Comparison of ENCODE assay signal across 14 cellular contexts in genomic region chr16:25151996-25152395, GRCh38. TPM values are rescaled to one million over a fixed set of nuclear protein-coding genes. Genes with fewer than 3 reads are reported as not detected.
DNase-seq lines count a peak whose midpoint lies in the region; ATAC-seq and TF ChIP-seq lines count a peak whose summit lies in the region.
"Had no signal": no experiment of that assay in that cellular context is flagged by ENCODE, and none has a peak within 500 bp of the region (broad histone marks: within the 10 kb centered on the region; RNA-seq: fewer than 3 reads in every experiment).

No MANE protein-coding gene starts in this region.

- in situ Hi-C loops in astrocyte of the spinal cord (cut with HindIII; ENCODE audit: low sequenced_read_pairs): no loop called here

- peaks cover 7% of the 10 kb centered on the region for H3K4me1 Mint-ChIP-seq in activated T-helper 17 cell treated with anti-CD3 and anti-CD28 coated beads, Interleukin-2, amount 50 U/mL, for 72 hours

- H3K4me3 ChIP-seq in AG10803 (ENCODE audit: low read length): no peak overlapping the region
- H3K4me3 ChIP-seq in astrocyte of the spinal cord (ENCODE audit: low read depth, low read length): no peak overlapping the region
- no peak overlapping the region for H3K4me3 ChIP-seq in mesenchymal stem cell (ENCODE audit: insufficient read depth in 1 of 2, low read depth in 1 of 2, low read length in 2 of 2)
- H3K4me3 ChIP-seq: tibial nerve had no signal

- no peak overlapping the region for H3K4me2 ChIP-seq in mesenchymal stem cell (ENCODE audit: low read length, poor library complexity, severe bottlenecking)

- H3K27ac Mint-ChIP-seq in activated T-helper 17 cell treated with anti-CD3 and anti-CD28 coated beads, Interleukin-2, amount 50 U/mL, for 72 hours: no peak overlapping the region

- H3K9me3 Mint-ChIP-seq in activated T-helper 17 cell treated with anti-CD3 and anti-CD28 coated beads, Interleukin-2, amount 50 U/mL, for 72 hours: no peaks in the 10 kb centered on the region
- H3K9me3 Mint-ChIP-seq: activated naive CD4-positive, alpha-beta T cell treated with anti-CD3 and anti-CD28 coated beads, Interleukin-2, amount 50 U/mL, for 72 hours had no signal

- H3K9me3 ChIP-seq in mesenchymal stem cell (ENCODE audit: control insufficient read depth, low read length): no peaks in the 10 kb centered on the region
- H3K9me3 ChIP-seq: tibial nerve had no signal

- no peak overlapping the region for H3K9ac ChIP-seq in mesenchymal stem cell (ENCODE audit: low read length)

- H3K4me1 ChIP-seq in mesenchymal stem cell (ENCODE audit: control insufficient read depth, insufficient read depth, low read depth, low read length): peaks cover 13% of the 10 kb centered on the region

- H3K4me3 Mint-ChIP-seq in activated T-helper 17 cell treated with anti-CD3 and anti-CD28 coated beads, Interleukin-2, amount 50 U/mL, for 72 hours: no peak overlapping the region

- 71% methylated on average over 3 of the region's 3 CpGs for WGBS in mesenchymal stem cell

- TF ChIP-seq CTCF in AG10803 (conservative IDR thresholded peaks at IDR 0.05; ENCODE audit: low read length): no peak
- TF ChIP-seq CTCF in astrocyte of the spinal cord (IDR thresholded peaks at IDR 0.05; ENCODE audit: low read depth, low read length): no peak

- H3K36me3 ChIP-seq in mesenchymal stem cell (ENCODE audit: control insufficient read depth in 1 of 2, insufficient read depth in 2 of 2, low read depth in 1 of 2, low read length in 2 of 2): peaks cover 5 to 60% of the 10 kb centered on the region in 2 experiments

- no peak overlapping the region for H2BK120ac ChIP-seq in mesenchymal stem cell (ENCODE audit: low read depth, low read length)

- no peak overlapping the region for H3K4ac ChIP-seq in mesenchymal stem cell (ENCODE audit: low read depth in 1 of 2, low read length in 2 of 2)

- no peaks in the 10 kb centered on the region for H3K27me3 Mint-ChIP-seq in activated T-helper 17 cell treated with anti-CD3 and anti-CD28 coated beads, Interleukin-2, amount 50 U/mL, for 72 hours

- no peak overlapping the region for H3K14ac ChIP-seq in mesenchymal stem cell (ENCODE audit: low read length in 2 of 2)

- H2BK12ac ChIP-seq in mesenchymal stem cell (ENCODE audit: low read length in 2 of 2): no peak overlapping the region

- ATAC-seq in GM19351 (IDR thresholded peaks at IDR 0.05; ENCODE audit: unreplicated experiment) (no peak), GM21576 (IDR thresholded peaks at IDR 0.05; ENCODE audit: unreplicated experiment) (no peak)
- ATAC-seq in activated T-helper 17 cell treated with anti-CD3 and anti-CD28 coated beads, Interleukin-2, amount 50 U/mL, for 72 hours (replicated peaks): no peak
- ATAC-seq: activated naive CD4-positive, alpha-beta T cell treated with anti-CD3 and anti-CD28 coated beads, Interleukin-2, amount 50 U/mL, for 72 hours had no signal

- no peak overlapping the region for H2BK15ac ChIP-seq in mesenchymal stem cell (ENCODE audit: low read depth, poor library complexity, severe bottlenecking)

- no peak overlapping the region for H2AFZ ChIP-seq in mesenchymal stem cell (ENCODE audit: low read depth, low read length)

- no peaks in the 10 kb centered on the region for H3K79me1 ChIP-seq in mesenchymal stem cell (replicated peaks; ENCODE audit: low read length, poor library complexity, severe bottlenecking)

- no peak overlapping the region for H3K23ac ChIP-seq in mesenchymal stem cell (ENCODE audit: low read length in 2 of 2)

- H3K27me3 ChIP-seq in mesenchymal stem cell (ENCODE audit: control insufficient read depth in 1 of 2, insufficient read depth in 1 of 2, low read length in 2 of 2): no peaks in the 10 kb centered on the region
- H3K27me3 ChIP-seq: tibial nerve had no signal

- no peak overlapping the region for H2AK5ac ChIP-seq in mesenchymal stem cell (ENCODE audit: low read length, severe bottlenecking)

- no peak overlapping the region for H4K8ac ChIP-seq in mesenchymal stem cell (ENCODE audit: low read length)

- H3K18ac ChIP-seq in mesenchymal stem cell (ENCODE audit: low read depth in 1 of 2, low read length in 2 of 2): no peak overlapping the region

- no peak overlapping the region for H2BK5ac ChIP-seq in mesenchymal stem cell (ENCODE audit: low read depth, low read length, poor library complexity, severe bottlenecking)

- H3K27ac ChIP-seq in mesenchymal stem cell (ENCODE audit: low read length, poor library complexity, severe bottlenecking): no peak overlapping the region
- H3K27ac ChIP-seq: tibial nerve, VCaP had no signal

- H3K36me3 Mint-ChIP-seq in activated T-helper 17 cell treated with anti-CD3 and anti-CD28 coated beads, Interleukin-2, amount 50 U/mL, for 72 hours (ENCODE audit: low read depth): peaks cover 60% of the 10 kb centered on the region

- DNase-seq in AG10803 (ENCODE audit: low read depth): peak; percentile 70
- peak; percentile 25 for DNase-seq in HS-5 (ENCODE audit: low read depth)
- peak; percentile 86 for DNase-seq in astrocyte of the spinal cord (ENCODE audit: low read depth, low spot score)
- DNase-seq in mesenchymal stem cell: peak; percentile 22
- DNase-seq in activated gamma-delta T cell (lab: John Stamatoyannopoulos, UW): no peak
- DNase-seq: AML-193, DMS53, NCI-H2081 treated with DMSO at 0.1 percent for 48 hours had no signal

- H4K91ac ChIP-seq in mesenchymal stem cell (ENCODE audit: low read length): no peak overlapping the region

RNA-seq across cellular contexts. Expression of gene LCMT1, which starts 40.5 kb away (rescaled TPM):
- polyA plus RNA-seq in mesenchymal stem cell (2013, experiment 1 of 2): 29.2 TPM
- 28.6 TPM for polyA plus RNA-seq in mesenchymal stem cell (2013, experiment 2 of 2)
- total RNA-seq in activated T-helper 17 cell treated with anti-CD3 and anti-CD28 coated beads, Interleukin-2, amount 50 U/mL, for 72 hours: 10 to 100 TPM; 33.9 to 43.0 TPM
